ENCODE assay signal across 1 cellular context in genomic region chr4:173879286-173879908, GRCh38.
TF ChIP-seq lines count a peak whose summit lies in the region.

No MANE protein-coding gene starts in this region.

TF ChIP-seq in GM23338, 12 proteins besides CTCF, POLR2A, EP300 and RAD21:
- TF ChIP-seq ZNF462 (CRISPR knock-in tag; IDR thresholded peaks at IDR 0.05): no peak
- no peak for TF ChIP-seq ZNF114 (CRISPR knock-in tag; IDR thresholded peaks at IDR 0.05)
- TF ChIP-seq STAT1 (IDR thresholded peaks at IDR 0.05; ENCODE audit: unreplicated experiment): no peak
- no peak for TF ChIP-seq EZH2 (IDR thresholded peaks at IDR 0.05; ENCODE audit: low read depth, unreplicated experiment)
- no peak for TF ChIP-seq CREB1 (CRISPR knock-in tag; IDR thresholded peaks at IDR 0.05; ENCODE audit: low read depth)
- no peak for TF ChIP-seq ETS1 (IDR thresholded peaks at IDR 0.05)
- TF ChIP-seq POLR2AphosphoS5 (IDR thresholded peaks at IDR 0.05; ENCODE audit: low read depth): no peak
- no peak for TF ChIP-seq REST (IDR thresholded peaks at IDR 0.05; ENCODE audit: unreplicated experiment)
- no peak for TF ChIP-seq NANOG (IDR thresholded peaks at IDR 0.05; ENCODE audit: borderline replicate concordance)
- TF ChIP-seq JUNB (IDR thresholded peaks at IDR 0.05; ENCODE audit: unreplicated experiment): no peak
- TF ChIP-seq EZH2phosphoT487 (IDR thresholded peaks at IDR 0.05; ENCODE audit: unreplicated experiment): no peak
- TF ChIP-seq ZNF331 (CRISPR knock-in tag; IDR thresholded peaks at IDR 0.05; ENCODE audit: low read depth): no peak
